1 cellular context compared by ENCODE assay signal in the genomic region with DNA sequence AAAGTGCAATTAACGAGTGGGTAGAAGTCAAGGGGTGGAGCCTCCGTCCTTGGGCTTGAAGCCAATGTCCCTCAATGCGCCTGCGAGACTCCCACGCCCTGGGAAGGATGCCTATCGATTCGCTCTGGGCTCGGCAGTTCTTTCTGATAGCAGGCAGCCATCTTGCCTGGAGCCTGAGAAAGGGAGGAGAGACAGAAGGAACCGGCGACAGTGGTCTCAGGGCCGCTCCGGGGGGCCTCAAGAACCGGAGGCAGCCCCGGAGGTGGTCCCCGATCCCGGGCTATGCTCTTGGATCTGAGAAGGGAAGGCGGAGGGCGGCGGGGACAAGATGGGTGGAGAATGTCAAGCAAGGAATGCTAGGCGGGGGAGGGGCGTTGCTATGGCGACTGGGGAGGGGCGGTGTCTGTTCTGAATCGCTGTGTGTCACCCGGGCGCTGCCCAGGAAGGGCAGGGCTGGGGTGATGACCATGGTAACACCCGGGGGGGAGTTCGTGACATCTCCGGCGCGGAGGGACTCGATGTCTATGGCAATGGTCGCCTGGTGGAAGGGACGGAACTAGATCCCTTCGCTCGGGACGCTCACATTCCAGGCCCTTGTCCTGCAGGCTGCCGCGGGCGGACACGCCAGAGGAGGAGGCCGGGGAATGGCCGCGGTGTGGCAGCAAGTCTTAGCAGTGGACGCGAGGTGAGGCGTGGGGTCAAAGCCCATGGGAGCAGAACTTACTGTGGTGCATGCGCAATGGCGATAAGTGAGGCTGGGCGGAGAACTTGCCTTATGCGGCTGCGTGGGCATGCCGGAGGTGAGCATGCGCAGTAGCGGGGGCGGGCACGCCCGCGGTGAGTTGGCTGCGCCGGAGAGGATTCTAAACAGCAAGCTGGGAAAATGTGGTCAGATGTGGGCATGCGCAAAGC.
TF ChIP-seq lines count a peak whose summit lies in the region.

WDR13 (plus strand) TSS at position 140 of the 912 bp plus-strand sequence; CDS start at position 645, 505 bp downstream.

TF ChIP-seq in K562, 482 proteins besides CTCF, POLR2A, EP300 and RAD21 (continued from another document and continues in another):
- TF ChIP-seq ARID4B (CRISPR knock-in tag; IDR thresholded peaks at IDR 0.05) (peak; percentile 80; the same call in 1 of the 2 replicates), ARHGAP35 (IDR thresholded peaks at IDR 0.05; ENCODE audit: partially characterized antibody) (no peak), ZBTB1 (CRISPR knock-in tag; IDR thresholded peaks at IDR 0.05; ENCODE audit: borderline replicate concordance, low read depth) (no peak), ILF3 (IDR thresholded peaks at IDR 0.05; ENCODE audit: borderline replicate concordance) (no peak), ZNF764 (CRISPR knock-in tag; IDR thresholded peaks at IDR 0.05; ENCODE audit: low read depth) (no peak), BCLAF1 (IDR thresholded peaks at IDR 0.05; ENCODE audit: borderline replicate concordance in 1 of 2, control insufficient read depth in 1 of 2, low read depth in 2 of 2, low read length in 1 of 2) (no peak), RBM39 (optimal IDR thresholded peaks at IDR 0.05; ENCODE audit: low read depth, low read length) (no peak), TFAM (CRISPR knock-in tag; conservative IDR thresholded peaks at IDR 0.05) (no peak), GATA2 (CRISPR knock-in tag; IDR thresholded peaks at IDR 0.05) (no peak), HMGN3 (IDR thresholded peaks at IDR 0.05; ENCODE audit: borderline replicate concordance, extremely low read depth, insufficient read length, low read depth, low read length) (peak; percentile 20), ZNF77 (CRISPR knock-in tag; IDR thresholded peaks at IDR 0.05) (no peak), KLF6 (CRISPR knock-in tag; IDR thresholded peaks at IDR 0.05; ENCODE audit: borderline replicate concordance) (peak; percentile 57; the same call in 1 of the 2 replicates), ZNF551 (CRISPR knock-in tag; IDR thresholded peaks at IDR 0.05) (no peak), ZNF282 (CRISPR knock-in tag; IDR thresholded peaks at IDR 0.05) (no peak), DMBX1 (CRISPR knock-in tag; IDR thresholded peaks at IDR 0.05; ENCODE audit: borderline replicate concordance) (no peak), ZNF707 (CRISPR knock-in tag; conservative IDR thresholded peaks at IDR 0.05) (no peak), CC2D1A (IDR thresholded peaks at IDR 0.05) (no peak), HNRNPL (IDR thresholded peaks at IDR 0.05; ENCODE audit: low read depth, low read length) (no peak), CREM (IDR thresholded peaks at IDR 0.05; ENCODE audit: low read depth) (peak; percentile 55), FOXO4 (CRISPR knock-in tag; IDR thresholded peaks at IDR 0.05) (no peak), E2F6 (IDR thresholded peaks at IDR 0.05; ENCODE audit: borderline replicate concordance in 1 of 2, extremely low read depth in 1 of 2, insufficient read depth in 1 of 2, insufficient read length in 1 of 2, low read depth in 1 of 2, low read length in 1 of 2, poor library complexity in 1 of 2, severe bottlenecking in 1 of 2) (peak in 1 of 2 experiments; percentile 31), NFIX (CRISPR knock-in tag; IDR thresholded peaks at IDR 0.05; ENCODE audit: low read depth) (0 out of 2 replicates have a peak, but pooled peaks have one; percentile 28), DIDO1 (tag; IDR thresholded peaks at IDR 0.05; ENCODE audit: low read depth) (peak; percentile 86), POLR2G (IDR thresholded peaks at IDR 0.05; ENCODE audit: low read depth, low read length) (peak; percentile 91), HNRNPLL (IDR thresholded peaks at IDR 0.05; ENCODE audit: low read depth, low read length, poor library complexity, severe bottlenecking) (no peak), SRSF7 (optimal IDR thresholded peaks at IDR 0.05; ENCODE audit: low read depth, low read length) (no peak), ZNF232 (CRISPR knock-in tag; IDR thresholded peaks at IDR 0.05) (no peak), CHD1 (IDR thresholded peaks at IDR 0.05; ENCODE audit: low read length) (peak; percentile 97), CREBBP (IDR thresholded peaks at IDR 0.05; ENCODE audit: low read depth, low read length) (no peak), ATF1 (CRISPR knock-in tag; IDR thresholded peaks at IDR 0.05) (no peak), ATF1 (tag; IDR thresholded peaks at IDR 0.05) (peak; percentile 61), MAX (CRISPR knock-in tag; IDR thresholded peaks at IDR 0.05) (peak; percentile 67), GTF2F1 (IDR thresholded peaks at IDR 0.05; ENCODE audit: low read depth, low read length) (no peak; the same call in 1 of the 2 replicates), DPF2 (IDR thresholded peaks at IDR 0.05) (peak; percentile 43; the same call in 1 of the 2 replicates), CLOCK (CRISPR knock-in tag; IDR thresholded peaks at IDR 0.05; ENCODE audit: borderline replicate concordance) (no peak), MIER1 (IDR thresholded peaks at IDR 0.05; ENCODE audit: low read depth) (no peak), ARID1B (IDR thresholded peaks at IDR 0.05) (peak; percentile 21), BRD4 (IDR thresholded peaks at IDR 0.05) (0 out of 2 replicates have a peak, but pooled peaks have one; percentile 50), SMC3 (conservative IDR thresholded peaks at IDR 0.05; ENCODE audit: insufficient read depth, low read depth, low read length) (no peak), TCF15 (CRISPR knock-in tag; IDR thresholded peaks at IDR 0.05) (no peak), HMG20B (CRISPR knock-in tag; IDR thresholded peaks at IDR 0.05) (no peak)
- TF ChIP-seq, protein P1, sequence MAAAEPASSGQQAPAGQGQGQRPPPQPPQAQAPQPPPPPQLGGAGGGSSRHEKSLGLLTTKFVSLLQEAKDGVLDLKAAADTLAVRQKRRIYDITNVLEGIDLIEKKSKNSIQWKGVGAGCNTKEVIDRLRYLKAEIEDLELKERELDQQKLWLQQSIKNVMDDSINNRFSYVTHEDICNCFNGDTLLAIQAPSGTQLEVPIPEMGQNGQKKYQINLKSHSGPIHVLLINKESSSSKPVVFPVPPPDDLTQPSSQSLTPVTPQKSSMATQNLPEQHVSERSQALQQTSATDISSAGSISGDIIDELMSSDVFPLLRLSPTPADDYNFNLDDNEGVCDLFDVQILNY (CRISPR knock-in tag; IDR thresholded peaks at IDR 0.05): no peak
- TF ChIP-seq, protein P2, sequence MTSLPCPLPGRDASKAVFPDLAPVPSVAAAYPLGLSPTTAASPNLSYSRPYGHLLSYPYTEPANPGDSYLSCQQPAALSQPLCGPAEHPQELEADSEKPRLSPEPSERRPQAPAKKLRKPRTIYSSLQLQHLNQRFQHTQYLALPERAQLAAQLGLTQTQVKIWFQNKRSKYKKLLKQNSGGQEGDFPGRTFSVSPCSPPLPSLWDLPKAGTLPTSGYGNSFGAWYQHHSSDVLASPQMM (CRISPR knock-in tag; IDR thresholded peaks at IDR 0.05): no peak
- TF ChIP-seq, protein P3, sequence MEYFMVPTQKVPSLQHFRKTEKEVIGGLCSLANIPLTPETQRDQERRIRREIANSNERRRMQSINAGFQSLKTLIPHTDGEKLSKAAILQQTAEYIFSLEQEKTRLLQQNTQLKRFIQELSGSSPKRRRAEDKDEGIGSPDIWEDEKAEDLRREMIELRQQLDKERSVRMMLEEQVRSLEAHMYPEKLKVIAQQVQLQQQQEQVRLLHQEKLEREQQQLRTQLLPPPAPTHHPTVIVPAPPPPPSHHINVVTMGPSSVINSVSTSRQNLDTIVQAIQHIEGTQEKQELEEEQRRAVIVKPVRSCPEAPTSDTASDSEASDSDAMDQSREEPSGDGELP (CRISPR knock-in tag; IDR thresholded peaks at IDR 0.05; ENCODE audit: borderline replicate concordance): peak; percentile 50
